ENCODE assay signal across 24 cellular contexts in genomic region chr6:11791354-11792107, GRCh38. TPM values are rescaled to one million over a fixed set of nuclear protein-coding genes. Genes with fewer than 3 reads are reported as not detected.
DNase-seq lines count a peak whose midpoint lies in the region; ATAC-seq, FAIRE-seq and TF ChIP-seq lines count a peak whose summit lies in the region.
"Had no signal": no experiment of that assay in that cellular context is flagged by ENCODE, and none has a peak within 500 bp of the region (broad histone marks: within the 10 kb centered on the region; RNA-seq: fewer than 3 reads in every experiment).

No MANE protein-coding gene starts in this region.

- FAIRE-seq in bronchial epithelial cell (lab: Jason Lieb, UNC): no peak
- FAIRE-seq: colon, GM18507 had no signal

- no peaks in the 10 kb centered on the region for H3K27me3 ChIP-seq in mammary epithelial cell (ENCODE audit: insufficient read depth, low read length)
- no peaks in the 10 kb centered on the region for H3K27me3 ChIP-seq in bronchial epithelial cell (ENCODE audit: control insufficient read depth, insufficient read depth, low read length)
- no peaks in the 10 kb centered on the region for H3K27me3 ChIP-seq in smooth muscle cell (ENCODE audit: low read depth)
- no peaks in the 10 kb centered on the region for H3K27me3 ChIP-seq in upper lobe of right lung
- H3K27me3 ChIP-seq: body of pancreas, neutrophil had no signal

- POLR2A ChIA-PET in MCF 10A (lab: Yijun Ruan, JAX): no interaction called here

- H3K36me3 ChIP-seq in mammary epithelial cell (ENCODE audit: insufficient read depth, low read length): no peaks in the 10 kb centered on the region
- no peaks in the 10 kb centered on the region for H3K36me3 ChIP-seq in bronchial epithelial cell (ENCODE audit: control insufficient read depth, insufficient read depth, low read length)
- H3K36me3 ChIP-seq in smooth muscle cell (ENCODE audit: low read depth): no peaks in the 10 kb centered on the region
- no peaks in the 10 kb centered on the region for H3K36me3 ChIP-seq in upper lobe of right lung
- H3K36me3 ChIP-seq: neutrophil, WERI-Rb-1 had no signal

- in situ Hi-C loops in mammary epithelial cell (cut with MboI; ENCODE audit: low sequenced_read_pairs in 2 of 2): no loop called here

- no peak overlapping the region for H3K4me3 ChIP-seq in mammary epithelial cell (replicated peaks in 1 of 3; ENCODE audit: insufficient read depth in 1 of 3, low read depth in 2 of 3, low read length in 3 of 3)
- no peak overlapping the region for H3K4me3 ChIP-seq in bronchial epithelial cell (ENCODE audit: low read depth, low read length)
- H3K4me3 ChIP-seq in smooth muscle cell: no peak overlapping the region
- no peak overlapping the region for H3K4me3 ChIP-seq in upper lobe of right lung
- H3K4me3 ChIP-seq: body of pancreas, mucosa of descending colon had no signal

- H3K4me1 ChIP-seq in mammary epithelial cell (ENCODE audit: insufficient read depth, low read length): peaks cover 14% of the 10 kb centered on the region
- no peaks in the 10 kb centered on the region for H3K4me1 ChIP-seq in smooth muscle cell (ENCODE audit: low read depth)
- H3K4me1 ChIP-seq in upper lobe of right lung: no peaks in the 10 kb centered on the region

- dilution Hi-C loops in mammary epithelial cell (cut with HindIII; ENCODE audit: low sequenced_read_pairs): no loop called here

- H3K79me2 ChIP-seq in mammary epithelial cell (ENCODE audit: insufficient read depth, low read length) (peaks cover 11% of the 10 kb centered on the region), smooth muscle cell (ENCODE audit: low read depth) (no peaks in the 10 kb centered on the region)

- H3K27me3 Mint-ChIP-seq in MCF 10A (ENCODE audit: insufficient read depth, unreplicated experiment) (no peaks in the 10 kb centered on the region), mesothelial cell of epicardium (ENCODE audit: low read depth) (no peaks in the 10 kb centered on the region)
- H3K27me3 Mint-ChIP-seq: activated naive CD4-positive, alpha-beta T cell treated with anti-CD3 and anti-CD28 coated beads, Interleukin-2, amount 50 U/mL, for 24 hours; stimulated activated naive CD8-positive, alpha-beta T cell treated with anti-CD3 and anti-CD28 coated beads, Interleukin-15, amount 100 ng/mL, for 72 hours; T-cell had no signal

- H3K9me3 ChIP-seq in mammary epithelial cell (replicated peaks; ENCODE audit: insufficient read depth, low read length) (no peaks in the 10 kb centered on the region), smooth muscle cell (replicated peaks; ENCODE audit: low read depth) (no peaks in the 10 kb centered on the region), upper lobe of right lung (no peaks in the 10 kb centered on the region)
- H3K9me3 ChIP-seq: body of pancreas, mucosa of descending colon, neutrophil had no signal

- TF ChIP-seq CTCF in mammary epithelial cell (conservative IDR thresholded peaks at IDR 0.05 in 1 of 2, IDR thresholded peaks at IDR 0.05 in 1 of 2; ENCODE audit: extremely low read depth in 1 of 2, insufficient read depth in 1 of 2, low read depth in 1 of 2, low read length in 2 of 2): no peak
- no peak for TF ChIP-seq CTCF in MCF 10A (IDR thresholded peaks at IDR 0.05; ENCODE audit: unreplicated experiment)
- TF ChIP-seq CTCF in bronchial epithelial cell (IDR thresholded peaks at IDR 0.05; ENCODE audit: insufficient read depth, low read length, severe bottlenecking): no peak
- no peak for TF ChIP-seq CTCF in smooth muscle cell (IDR thresholded peaks at IDR 0.05; ENCODE audit: borderline replicate concordance, insufficient read depth, poor library complexity, severe bottlenecking)
- no peak for TF ChIP-seq CTCF in upper lobe of right lung (IDR thresholded peaks at IDR 0.05)
- no peak for TF ChIP-seq CTCF in mesothelial cell of epicardium (IDR thresholded peaks at IDR 0.05; ENCODE audit: unreplicated experiment)

- WGBS in mammary epithelial cell (ENCODE audit: low coverage, missing lambda C conversion rate): 12% methylated on average over 8 of the region's 8 CpGs
- WGBS in smooth muscle cell (ENCODE audit: low lambda C conversion rate): 66% methylated on average over 8 of the region's 8 CpGs

- BruUV-seq in mammary epithelial cell (replicated peaks; lab: Mats Ljungman, UMichigan): TSS peak; percentile 73
- BruUV-seq in MCF 10A (replicated peaks; lab: Mats Ljungman, UMichigan): no TSS peak

- H3K4me3 Mint-ChIP-seq in MCF 10A (ENCODE audit: unreplicated experiment) (no peak overlapping the region), mesothelial cell of epicardium (no peak overlapping the region)
- H3K4me3 Mint-ChIP-seq: activated CD8-positive, alpha-beta memory T cell treated with anti-CD3 and anti-CD28 coated beads, Interleukin-2, amount 10 ng/mL, durations not matched to agents 7 days and 5 days; activated naive CD4-positive, alpha-beta T cell treated with anti-CD3 and anti-CD28 coated beads, Interleukin-2, amount 50 U/mL, for 24 hours; stimulated activated naive CD8-positive, alpha-beta T cell treated with anti-CD3 and anti-CD28 coated beads, Interleukin-15, amount 100 ng/mL, for 72 hours; T-cell had no signal

- peaks cover 10% of the 10 kb centered on the region for H3F3A ChIP-seq in smooth muscle cell (ENCODE audit: low read depth)

- intact Hi-C loops in mammary epithelial cell (cut with micrococcal nuclease): no loop called here
- intact Hi-C loops in MCF 10A (cut with micrococcal nuclease): no loop called here
- intact Hi-C loops in upper lobe of right lung (cut with DNase I): no loop called here

- H3K36me3 Mint-ChIP-seq in MCF 10A (ENCODE audit: insufficient read depth, unreplicated experiment) (no peaks in the 10 kb centered on the region), mesothelial cell of epicardium (peaks cover 8% of the 10 kb centered on the region)

- H4K20me1 ChIP-seq in mammary epithelial cell (ENCODE audit: insufficient read depth, low read length) (no peaks in the 10 kb centered on the region), smooth muscle cell (ENCODE audit: low read depth) (no peaks in the 10 kb centered on the region)

- H3K9me3 Mint-ChIP-seq in MCF 10A (ENCODE audit: unreplicated experiment): no peaks in the 10 kb centered on the region
- peaks cover 10% of the 10 kb centered on the region for H3K9me3 Mint-ChIP-seq in mesothelial cell of epicardium

- H2AFZ ChIP-seq in mammary epithelial cell (ENCODE audit: low read depth, low read length) (peak overlapping the region; percentile 83), smooth muscle cell (ENCODE audit: low read depth) (no peak overlapping the region)

- H3K4me2 ChIP-seq in mammary epithelial cell (ENCODE audit: insufficient read depth, low read depth, low read length): peak overlapping the region; percentile 57
- no peak overlapping the region for H3K4me2 ChIP-seq in smooth muscle cell

- CTCF ChIA-PET in mammary epithelial cell (lab: Charles Lee; ENCODE audit: low non-redundant PET) (no interaction called here), MCF 10A (lab: Yijun Ruan, JAX) (interaction anchor here (0.7 kb wide), 1 partner anchor 468 kb away, joined by 3 read pairs; no protein-coding TSS in a partner anchor)

- DNase-seq in mammary epithelial cell (peak; percentile 75), MCF 10A (ENCODE audit: unreplicated experiment) (no peak), HT1080 (ENCODE audit: low read depth) (peak; percentile 52), bronchial epithelial cell (ENCODE audit: low read depth) (peak; percentile 64), smooth muscle cell (lab: John Stamatoyannopoulos, UW; ENCODE audit: unreplicated experiment) (no peak), upper lobe of right lung (no peak), mesothelial cell of epicardium (ENCODE audit: low spot score in 2 of 2, unreplicated experiment in 2 of 2) (no peak)
- DNase-seq: activated CD8-positive, alpha-beta memory T cell treated with anti-CD3 and anti-CD28 coated beads, Interleukin-2, amount 10 ng/mL, durations not matched to agents 7 days and 5 days; body of pancreas; foreskin fibroblast; mucosa of descending colon; NCI-H1436 treated with DMSO at 0.1 percent for 48 hours; NCI-H2171; NCI-H526 treated with DMSO at 0.1 percent for 48 hours; SHP77 treated with DMSO at 0.1 percent for 48 hours; stimulated activated naive CD8-positive, alpha-beta T cell treated with anti-CD3 and anti-CD28 coated beads, Interleukin-15, amount 100 ng/mL, for 72 hours; T-cell; WERI-Rb-1 had no signal

- H3K27ac ChIP-seq in mammary epithelial cell (ENCODE audit: insufficient read depth, low read depth, low read length) (peak overlapping the region; percentile 40), smooth muscle cell (ENCODE audit: low read depth) (peak overlapping the region; percentile 32), upper lobe of right lung (no peak overlapping the region)
- H3K27ac ChIP-seq: body of pancreas, neutrophil, WERI-Rb-1 had no signal

- H3K9ac ChIP-seq in mammary epithelial cell (ENCODE audit: insufficient read depth, low read length) (no peak overlapping the region), smooth muscle cell (ENCODE audit: low read depth) (no peak overlapping the region)

- H3K27ac Mint-ChIP-seq in MCF 10A (ENCODE audit: low read depth, unreplicated experiment) (no peak overlapping the region), mesothelial cell of epicardium (no peak overlapping the region)
- H3K27ac Mint-ChIP-seq: activated CD8-positive, alpha-beta memory T cell treated with anti-CD3 and anti-CD28 coated beads, Interleukin-2, amount 10 ng/mL, durations not matched to agents 7 days and 5 days; activated naive CD4-positive, alpha-beta T cell treated with anti-CD3 and anti-CD28 coated beads, Interleukin-2, amount 50 U/mL, for 24 hours; stimulated activated naive CD8-positive, alpha-beta T cell treated with anti-CD3 and anti-CD28 coated beads, Interleukin-15, amount 100 ng/mL, for 72 hours; T-cell had no signal

- no peak for ATAC-seq in GM19324 (IDR thresholded peaks at IDR 0.05; ENCODE audit: low FRiP score, unreplicated experiment)
- ATAC-seq in upper lobe of right lung: no peak
- ATAC-seq: activated CD8-positive, alpha-beta memory T cell treated with anti-CD3 and anti-CD28 coated beads, Interleukin-2, amount 10 ng/mL, durations not matched to agents 7 days and 5 days; body of pancreas; left colon; mucosa of descending colon; stimulated activated naive CD8-positive, alpha-beta T cell treated with anti-CD3 and anti-CD28 coated beads, Interleukin-15, amount 100 ng/mL, for 72 hours had no signal

- H3K4me1 Mint-ChIP-seq in MCF 10A (ENCODE audit: insufficient read depth, unreplicated experiment) (no peaks in the 10 kb centered on the region), mesothelial cell of epicardium (peaks cover 10% of the 10 kb centered on the region)
- H3K4me1 Mint-ChIP-seq: activated CD8-positive, alpha-beta memory T cell treated with anti-CD3 and anti-CD28 coated beads, Interleukin-2, amount 10 ng/mL, durations not matched to agents 7 days and 5 days; activated naive CD4-positive, alpha-beta T cell treated with anti-CD3 and anti-CD28 coated beads, Interleukin-2, amount 50 U/mL, for 24 hours; stimulated activated naive CD8-positive, alpha-beta T cell treated with anti-CD3 and anti-CD28 coated beads, Interleukin-15, amount 100 ng/mL, for 72 hours; T-cell had no signal

RNA-seq across cellular contexts. Expression of gene ADTRP, which starts 12.9 kb away (rescaled TPM):
- 10 to 100 TPM; 46.6 to 74.0 TPM for total RNA-seq in mammary epithelial cell
- 53.6 TPM for polyA plus RNA-seq in mammary epithelial cell
- 54.0 TPM for polyA minus RNA-seq in mammary epithelial cell
- total RNA-seq in MCF 10A (2022): 14.8 and 25.3 TPM in 2 replicates
- 6.5 and 11.6 TPM in 2 replicates for total RNA-seq in HT1080 (2014; rRNA removed; shearing (Covaris generic))
- 11.5 and 12.0 TPM in 2 replicates for polyA plus RNA-seq in HT1080 (2015; cell fraction: cytosol; rRNA removed)
- 14.7 and 21.1 TPM in 2 replicates for polyA plus RNA-seq in HT1080 (2015; cell fraction: nucleus; rRNA removed)
- total RNA-seq in bronchial epithelial cell: 11.3 and 17.6 TPM in 2 replicates
- 0.54 and 0.67 TPM in 2 replicates for total RNA-seq in smooth muscle cell
- 0.64 and 1.1 TPM in 2 replicates for polyA plus RNA-seq in smooth muscle cell
- total RNA-seq in upper lobe of right lung: 21.0 TPM
- total RNA-seq in mesothelial cell of epicardium: 3.4 to 4.0 TPM (median 3.8 TPM) in 3 replicates
- total RNA-seq: body of pancreas had no signal

Comparison
In these comparisons a context has a peak if more than half of its experiments do, and no peak if none do; other contexts are left out.
1. DNase-seq: peak in mammary epithelial cell (single experiment), HT1080 (single experiment) and bronchial epithelial cell (single experiment); none in MCF 10A (single experiment), smooth muscle cell (single experiment), upper lobe of right lung (single experiment) and mesothelial cell of epicardium (0 of 2).